Comparison of ENCODE assay signal across 8 cellular contexts in genomic region chr15:100849021-100849831, GRCh38. TPM values are rescaled to one million over a fixed set of nuclear protein-coding genes. Genes with fewer than 3 reads are reported as not detected.
A peak's percentile ranks its signal among the peaks of the same experiment; 100 is the strongest.
DNase-seq lines count a peak whose midpoint lies in the region; ATAC-seq and TF ChIP-seq lines count a peak whose summit lies in the region.

No MANE protein-coding gene starts in this region.

- H3K4me3 ChIP-seq in astrocyte of the spinal cord (ENCODE audit: low read depth, low read length): peak overlapping the region; percentile 55

- TF ChIP-seq POLR2A in GM18505 (IDR thresholded peaks at IDR 0.05; ENCODE audit: borderline replicate concordance, extremely low read depth, insufficient read depth, insufficient read length): no peak

- peak; percentile 74 for ATAC-seq in HG02610 (IDR thresholded peaks at IDR 0.05; ENCODE audit: unreplicated experiment)
- no peak for ATAC-seq in HG03108 (IDR thresholded peaks at IDR 0.05; ENCODE audit: unreplicated experiment)
- no peak for ATAC-seq in GM18505 (IDR thresholded peaks at IDR 0.05; ENCODE audit: unreplicated experiment)

- in situ Hi-C loops in astrocyte of the spinal cord (cut with HindIII; ENCODE audit: low sequenced_read_pairs): no loop called here

- peaks cover 0 to 3% (median 0%) of the 10 kb centered on the region in 3 donors for H3K36me3 Mint-ChIP-seq in immature natural killer cell

- peak; percentile 49 for DNase-seq in COLO829 (ENCODE audit: low spot score)
- DNase-seq in T-helper 1 cell: peak in 3 of 5 donors; percentile 13 to 31 (median 27)
- DNase-seq in astrocyte of the spinal cord (ENCODE audit: low read depth, low spot score): peak; percentile 40
- DNase-seq in immature natural killer cell: no peak
- peak; percentile 60 for DNase-seq in stimulated activated CD4-positive, alpha-beta T cell treated with anti-CD3 and anti-CD28 coated beads, Interleukin-4, amount 100 ng/mL, for 1 hour

- H3K27me3 Mint-ChIP-seq in immature natural killer cell (ENCODE audit: low read depth in 3 of 3): peaks cover 2 to 20% (median 14%) of the 10 kb centered on the region in 3 donors

- peak overlapping the region in 1 of 6 donors; percentile 55 for H3K27ac Mint-ChIP-seq in immature natural killer cell

- peaks cover 6% of the 10 kb centered on the region in 2 donors for H3K4me1 Mint-ChIP-seq in immature natural killer cell

- H3K4me3 Mint-ChIP-seq in immature natural killer cell: peak overlapping the region; percentile 60 to 77 (median 73)

- no peaks in the 10 kb centered on the region for H3K9me3 Mint-ChIP-seq in immature natural killer cell

- TF ChIP-seq CTCF in astrocyte of the spinal cord (IDR thresholded peaks at IDR 0.05; ENCODE audit: low read depth, low read length): peak; percentile 28

RNA-seq across cellular contexts. Expression of gene ALDH1A3, which starts 30.4 kb away (rescaled TPM):
- polyA plus RNA-seq in immature natural killer cell: not detected

Comparison
In these comparisons a context has a peak if more than half of its experiments do, and no peak if none do; other contexts are left out.
1. DNase-seq: peak in COLO829 (single experiment), T-helper 1 cell (3 of 5), astrocyte of the spinal cord (single experiment) and stimulated activated CD4-positive, alpha-beta T cell treated with anti-CD3 and anti-CD28 coated beads, Interleukin-4, amount 100 ng/mL, for 1 hour (single experiment); none in immature natural killer cell (0 of 3).